8 cellular contexts compared by ENCODE assay signal in genomic region chr12:8390001-8390797, GRCh38.
DNase-seq lines count a peak whose midpoint lies in the region; ATAC-seq and TF ChIP-seq lines count a peak whose summit lies in the region.
"Not testable (repeated sequence)": the region's sequence is repeated elsewhere in the genome, so short reads cannot be mapped to it uniquely, and the experiment has no call there.

No MANE protein-coding gene starts in this region.

- in situ Hi-C loops in ACHN (cut with HindIII; ENCODE audit: low pct_ligation_motif_present, low pct_unique_long_range_greater_than_20kb, low sequenced_read_pairs) = not testable (repeated sequence)

- peak; percentile 29; the same call in 1 of the 2 replicates for TF ChIP-seq CTCF in GM12875 (IDR thresholded peaks at IDR 0.05; ENCODE audit: borderline replicate concordance, insufficient read depth, low read depth, low read length)
- TF ChIP-seq CTCF in foreskin keratinocyte (conservative IDR thresholded peaks at IDR 0.05) = peak; percentile 74

- peak; percentile 55 for DNase-seq in ACHN
- DNase-seq in NCI-H1105 treated with DMSO at 0.1 percent for 48 hours (lab: John Stamatoyannopoulos, UW) = peak; percentile 71
- peak; percentile 35 for DNase-seq in UCSD-AML1 (lab: John Stamatoyannopoulos, UW; ENCODE audit: unreplicated experiment)
- peak; percentile 87 for DNase-seq in activated naive CD8-positive, alpha-beta T cell treated with anti-CD3 and anti-CD28 coated beads, Interleukin-2, amount 50 U/mL, for 24 hours
- DNase-seq in foreskin keratinocyte = peak in 1 of 2 donors; percentile 18
- DNase-seq in midbrain (lab: John Stamatoyannopoulos, UW) = peak; percentile 11
- DNase-seq in stimulated activated CD4-positive, alpha-beta T cell treated with anti-CD3 and anti-CD28 coated beads, Interleukin-2, amount 100 ng/mL, for 4 hours (ENCODE audit: low read depth) = peak; percentile 50

- H3K27me3 ChIP-seq in foreskin keratinocyte = peaks cover 10% of the 10 kb centered on the region

- peak; percentile 77 for ATAC-seq in activated naive CD8-positive, alpha-beta T cell treated with anti-CD3 and anti-CD28 coated beads, Interleukin-2, amount 50 U/mL, for 24 hours
- peak; percentile 98 for ATAC-seq in foreskin keratinocyte

- H3K27me3 Mint-ChIP-seq in activated naive CD8-positive, alpha-beta T cell treated with anti-CD3 and anti-CD28 coated beads, Interleukin-2, amount 50 U/mL, for 24 hours = peaks cover 18% of the 10 kb centered on the region

- H3K4me3 ChIP-seq in GM12875 (ENCODE audit: low read depth, low read length) = not testable (repeated sequence)

- H3K36me3 Mint-ChIP-seq in activated naive CD8-positive, alpha-beta T cell treated with anti-CD3 and anti-CD28 coated beads, Interleukin-2, amount 50 U/mL, for 24 hours (ENCODE audit: low read depth) = not testable (repeated sequence)

- not testable (repeated sequence) for H3K4me1 ChIP-seq in foreskin keratinocyte

- H3K27ac Mint-ChIP-seq in activated naive CD8-positive, alpha-beta T cell treated with anti-CD3 and anti-CD28 coated beads, Interleukin-2, amount 50 U/mL, for 24 hours = not testable (repeated sequence)

- H3K4me1 Mint-ChIP-seq in activated naive CD8-positive, alpha-beta T cell treated with anti-CD3 and anti-CD28 coated beads, Interleukin-2, amount 50 U/mL, for 24 hours = not testable (repeated sequence)

- not testable (repeated sequence) for H3K9me3 Mint-ChIP-seq in activated naive CD8-positive, alpha-beta T cell treated with anti-CD3 and anti-CD28 coated beads, Interleukin-2, amount 50 U/mL, for 24 hours

- not testable (repeated sequence) for H3K27ac ChIP-seq in foreskin keratinocyte

- peak overlapping the region; percentile 24 for H3K4me3 Mint-ChIP-seq in activated naive CD8-positive, alpha-beta T cell treated with anti-CD3 and anti-CD28 coated beads, Interleukin-2, amount 50 U/mL, for 24 hours
